ENCODE assay signal across 8 cellular contexts in genomic region chr9:129495422-129496186, GRCh38.
DNase-seq lines count a peak whose midpoint lies in the region; ATAC-seq, FAIRE-seq and TF ChIP-seq lines count a peak whose summit lies in the region.

No MANE protein-coding gene starts in this region.

- H3K9me3 Mint-ChIP-seq in activated T-cell treated with anti-CD3 and anti-CD28 coated beads, Interleukin-2, amount 50 U/mL, for 4 hours, result no peaks in the 10 kb centered on the region

- no peak overlapping the region for H3K27ac ChIP-seq in OCI-LY7 (ENCODE audit: low read depth, low read length, poor library complexity, severe bottlenecking)
- H3K27ac ChIP-seq in Karpas-422 (ENCODE audit: low read length), result no peak overlapping the region

- FAIRE-seq in HTR-8/SVneo (lab: Jason Lieb, UNC), result no peak

- no peaks in the 10 kb centered on the region for H3K9me3 ChIP-seq in OCI-LY7 (ENCODE audit: low read length)
- H3K9me3 ChIP-seq in Karpas-422 (ENCODE audit: low read length), result no peaks in the 10 kb centered on the region

- H3K9me2 ChIP-seq in OCI-LY7 (ENCODE audit: insufficient read depth, low read length) (no peaks in the 10 kb centered on the region), Karpas-422 (replicated peaks; ENCODE audit: insufficient read depth, low read length) (no peaks in the 10 kb centered on the region)

- no peaks in the 10 kb centered on the region for H3K27me3 Mint-ChIP-seq in activated T-cell treated with anti-CD3 and anti-CD28 coated beads, Interleukin-2, amount 50 U/mL, for 4 hours (ENCODE audit: low read depth)

- BruUV-seq in OCI-LY7 (replicated peaks; lab: Mats Ljungman, UMichigan), result no TSS peak

- peak overlapping the region; percentile 37 for H3K4me2 ChIP-seq in OCI-LY7 (ENCODE audit: low read length)
- no peak overlapping the region for H3K4me2 ChIP-seq in Karpas-422 (ENCODE audit: low read depth, low read length, poor library complexity, severe bottlenecking)

- H3K36me3 Mint-ChIP-seq in activated T-cell treated with anti-CD3 and anti-CD28 coated beads, Interleukin-2, amount 50 U/mL, for 4 hours (ENCODE audit: insufficient read depth), result peaks cover 6% of the 10 kb centered on the region

- no peaks in the 10 kb centered on the region for H3K27me3 ChIP-seq in Karpas-422 (ENCODE audit: low read length)

- no peaks in the 10 kb centered on the region for H4K20me1 ChIP-seq in OCI-LY7 (ENCODE audit: insufficient read depth, low read length)
- H4K20me1 ChIP-seq in Karpas-422 (ENCODE audit: insufficient read depth, low read depth, low read length), result no peaks in the 10 kb centered on the region

- H3K36me3 ChIP-seq in OCI-LY7 (ENCODE audit: insufficient read depth, low read length) (no peaks in the 10 kb centered on the region), Karpas-422 (ENCODE audit: insufficient read depth, low read length) (no peaks in the 10 kb centered on the region)

- H3K4me1 ChIP-seq in OCI-LY7 (ENCODE audit: insufficient read depth, low read length, poor library complexity, severe bottlenecking) (peaks cover 8% of the 10 kb centered on the region), Karpas-422 (ENCODE audit: low read length) (no peaks in the 10 kb centered on the region)

- POLR2A ChIA-PET in OCI-LY7 (lab: Charles Lee), result no interaction called here

- peaks cover 40% of the 10 kb centered on the region for H3K4me1 Mint-ChIP-seq in activated T-cell treated with anti-CD3 and anti-CD28 coated beads, Interleukin-2, amount 50 U/mL, for 4 hours (ENCODE audit: low read depth)

- no peak overlapping the region for H3K9ac ChIP-seq in Karpas-422 (ENCODE audit: low read length)

- H3K4me3 Mint-ChIP-seq in activated T-cell treated with anti-CD3 and anti-CD28 coated beads, Interleukin-2, amount 50 U/mL, for 4 hours, result peak overlapping the region; percentile 81

- no peaks in the 10 kb centered on the region for H3K79me2 ChIP-seq in OCI-LY7 (ENCODE audit: insufficient read depth, low read depth, low read length)
- H3K79me2 ChIP-seq in Karpas-422 (ENCODE audit: low read length), result no peaks in the 10 kb centered on the region

- DNase-seq in CMK (ENCODE audit: low read depth) (peak; percentile 79), HTR-8/SVneo (ENCODE audit: insufficient read length, low spot score) (peak; percentile 38), OCI-LY7 (ENCODE audit: low spot score) (peak; percentile 31), epithelial cell of proximal tubule (ENCODE audit: low read depth) (peak; percentile 66), middle frontal gyrus (ENCODE audit: extremely low spot score, low spot score) (peak; percentile 86), Karpas-422 (no peak)
- DNase-seq in activated T-cell treated with anti-CD3 and anti-CD28 coated beads, Interleukin-2, amount 50 U/mL, for 4 hours, result peak; percentile 81
- peak; percentile 70 for DNase-seq in stimulated activated CD8-positive, alpha-beta memory T cell treated with anti-CD3 and anti-CD28 coated beads, Interleukin-15, amount 100 ng/mL, for 24 hours (ENCODE audit: low read depth)

- H3K4me3 ChIP-seq in OCI-LY7 (ENCODE audit: low read depth, low read length, poor library complexity, severe bottlenecking) (peak overlapping the region; percentile 24), epithelial cell of proximal tubule (ENCODE audit: low read depth, low read length) (peak overlapping the region; percentile 69), Karpas-422 (ENCODE audit: low read length) (no peak overlapping the region)

- TF ChIP-seq CTCF in OCI-LY7 (conservative IDR thresholded peaks at IDR 0.05; ENCODE audit: low read length) (no peak), epithelial cell of proximal tubule (conservative IDR thresholded peaks at IDR 0.05; ENCODE audit: low read depth, low read length) (no peak)

- H2AFZ ChIP-seq in OCI-LY7 (ENCODE audit: low read length) (no peak overlapping the region), Karpas-422 (ENCODE audit: low read length) (no peak overlapping the region)

- CTCF ChIA-PET in OCI-LY7 (lab: Charles Lee; ENCODE audit: unreplicated experiment), result no interaction called here

- intact Hi-C loops in OCI-LY7 (cut with micrococcal nuclease; ENCODE audit: unreplicated experiment), result loop anchor here (10.0 kb wide), 1 partner anchor 321 kb away; the partner anchor contains the start of gene IER5L

- ATAC-seq in activated T-cell treated with anti-CD3 and anti-CD28 coated beads, Interleukin-2, amount 50 U/mL, for 4 hours, result peak; percentile 86 to 87
